ENCODE assay signal across 12 cellular contexts in genomic region chr22:36397081-36397766, GRCh38. TPM values are rescaled to one million over a fixed set of nuclear protein-coding genes. Genes with fewer than 3 reads are reported as not detected.
DNase-seq lines count a peak whose midpoint lies in the region; ATAC-seq and TF ChIP-seq lines count a peak whose summit lies in the region.
"Had no signal": no experiment of that assay in that cellular context is flagged by ENCODE, and none has a peak within 500 bp of the region (broad histone marks: within the 10 kb centered on the region; RNA-seq: fewer than 3 reads in every experiment).

No MANE protein-coding gene starts in this region.

- WGBS in endodermal cell (ENCODE audit: insufficient coverage in 1 of 2, insufficient read length in 1 of 2), 2 experiments, result 81 to 85% methylated on average over 6 to 8 of the region's 8 CpGs

- POLR2A ChIA-PET in naive thymus-derived CD8-positive, alpha-beta T cell (lab: Charles Lee), result interaction anchor here (1.2 to 1.3 kb wide), 4 partner anchors 8 to 13 kb away, joined by 3 to 10 read pairs (median 6); partner anchors contain the start of gene MYH9

- H3K4me1 Mint-ChIP-seq in CD14-positive monocyte, result peaks cover 79% of the 10 kb centered on the region
- peaks cover 10% of the 10 kb centered on the region for H3K4me1 Mint-ChIP-seq in endodermal cell
- H3K4me1 Mint-ChIP-seq in natural killer cell treated with Interleukin-12 subunit alpha and Interleukin-12 subunit beta and Interleukin-15 and Interleukin-18, amount 100 ng/mL, for 72 hours (ENCODE audit: low read depth in 2 of 2), result peaks cover 20 to 25% of the 10 kb centered on the region in 2 donors
- peaks cover 21 to 46% (median 38%) of the 10 kb centered on the region in 4 donors for H3K4me1 Mint-ChIP-seq in naive thymus-derived CD8-positive, alpha-beta T cell

- DNase-seq in CD14-positive monocyte (ENCODE audit: low spot score) (no peak), M059J (ENCODE audit: low read depth) (peak; percentile 71), endodermal cell (no peak), NCI-H146 (lab: John Stamatoyannopoulos, UW) (no peak), NCI-H2171 (lab: John Stamatoyannopoulos, UW) (no peak)
- no peak for DNase-seq in natural killer cell treated with Interleukin-12 subunit alpha and Interleukin-12 subunit beta and Interleukin-15 and Interleukin-18, amount 100 ng/mL, for 72 hours (ENCODE audit: low spot score)
- no peak for DNase-seq in naive thymus-derived CD8-positive, alpha-beta T cell
- no peak for DNase-seq in central memory CD4-positive, alpha-beta T cell
- DNase-seq: foreskin melanocyte, MG63, midbrain, NCI-H526 had no signal

- H3K27me3 Mint-ChIP-seq in CD14-positive monocyte (ENCODE audit: low read depth in 3 of 3) (peaks cover 0 to 3% (median 0%) of the 10 kb centered on the region in 3 donors), endodermal cell (ENCODE audit: insufficient read depth) (no peaks in the 10 kb centered on the region)
- H3K27me3 Mint-ChIP-seq in natural killer cell treated with Interleukin-12 subunit alpha and Interleukin-12 subunit beta and Interleukin-15 and Interleukin-18, amount 100 ng/mL, for 72 hours, result no peaks in the 10 kb centered on the region
- no peaks in the 10 kb centered on the region for H3K27me3 Mint-ChIP-seq in naive thymus-derived CD8-positive, alpha-beta T cell

- H3K36me3 ChIP-seq in endodermal cell (ENCODE audit: control insufficient read depth, insufficient read depth, low read length), result no peaks in the 10 kb centered on the region
- H3K36me3 ChIP-seq: MG63 had no signal

- H3K36me3 Mint-ChIP-seq in CD14-positive monocyte (peaks cover 5 to 9% of the 10 kb centered on the region in 2 donors), endodermal cell (ENCODE audit: low read depth) (no peaks in the 10 kb centered on the region)
- no peaks in the 10 kb centered on the region for H3K36me3 Mint-ChIP-seq in natural killer cell treated with Interleukin-12 subunit alpha and Interleukin-12 subunit beta and Interleukin-15 and Interleukin-18, amount 100 ng/mL, for 72 hours
- H3K36me3 Mint-ChIP-seq in naive thymus-derived CD8-positive, alpha-beta T cell, result no peaks in the 10 kb centered on the region

- H3K27ac Mint-ChIP-seq in CD14-positive monocyte (peak overlapping the region in 6 of 7 donors; percentile 14 to 81 (median 25)), endodermal cell (peak overlapping the region; percentile 41)
- peak overlapping the region; percentile 30 to 52 for H3K27ac Mint-ChIP-seq in natural killer cell treated with Interleukin-12 subunit alpha and Interleukin-12 subunit beta and Interleukin-15 and Interleukin-18, amount 100 ng/mL, for 72 hours
- H3K27ac Mint-ChIP-seq in naive thymus-derived CD8-positive, alpha-beta T cell, result peak overlapping the region in 5 of 10 donors; percentile 6 to 69 (median 57)

- H3K27ac ChIP-seq in endodermal cell (ENCODE audit: low read depth, low read length), result no peak overlapping the region

- no peak overlapping the region for H3K9ac ChIP-seq in endodermal cell (ENCODE audit: extremely low read depth, low read length, poor library complexity, severe bottlenecking)

- no peaks in the 10 kb centered on the region for H3K4me1 ChIP-seq in endodermal cell (ENCODE audit: control insufficient read depth, insufficient read depth, low read length)

- H3K9me3 Mint-ChIP-seq in CD14-positive monocyte (peaks cover 0 to 2% (median 0%) of the 10 kb centered on the region in 7 donors), endodermal cell (no peaks in the 10 kb centered on the region)
- no peaks in the 10 kb centered on the region for H3K9me3 Mint-ChIP-seq in natural killer cell treated with Interleukin-12 subunit alpha and Interleukin-12 subunit beta and Interleukin-15 and Interleukin-18, amount 100 ng/mL, for 72 hours
- no peaks in the 10 kb centered on the region for H3K9me3 Mint-ChIP-seq in naive thymus-derived CD8-positive, alpha-beta T cell

- H3K4me3 Mint-ChIP-seq in CD14-positive monocyte (no peak overlapping the region), endodermal cell (no peak overlapping the region)
- H3K4me3 Mint-ChIP-seq in natural killer cell treated with Interleukin-12 subunit alpha and Interleukin-12 subunit beta and Interleukin-15 and Interleukin-18, amount 100 ng/mL, for 72 hours, result no peak overlapping the region
- no peak overlapping the region for H3K4me3 Mint-ChIP-seq in naive thymus-derived CD8-positive, alpha-beta T cell

- intact Hi-C loops in CD14-positive monocyte (cut with micrococcal nuclease), result loop anchor here in 1 of 2 donors (5.0 kb wide), 1 partner anchor 50 kb away; no protein-coding TSS in a partner anchor

- no peaks in the 10 kb centered on the region for H3K27me3 ChIP-seq in endodermal cell (ENCODE audit: control insufficient read depth, insufficient read depth, low read length, poor library complexity, severe bottlenecking)
- H3K27me3 ChIP-seq: MG63 had no signal

- no peaks in the 10 kb centered on the region for H3K9me3 ChIP-seq in endodermal cell (ENCODE audit: control insufficient read depth, low read length)
- H3K9me3 ChIP-seq: MG63 had no signal

- ATAC-seq in natural killer cell treated with Interleukin-12 subunit alpha and Interleukin-12 subunit beta and Interleukin-15 and Interleukin-18, amount 100 ng/mL, for 72 hours, result no peak
- no peak for ATAC-seq in naive thymus-derived CD8-positive, alpha-beta T cell

- no peak overlapping the region for H3K4me3 ChIP-seq in endodermal cell (ENCODE audit: low read length)
- H3K4me3 ChIP-seq: MG63 had no signal

- TF ChIP-seq CTCF in CD14-positive monocyte (IDR thresholded peaks at IDR 0.05) (no peak), endodermal cell (conservative IDR thresholded peaks at IDR 0.05) (no peak)

RNA-seq across cellular contexts. Expression of gene MYH9, which starts 9.5 kb away (rescaled TPM):
- polyA plus RNA-seq in CD14-positive monocyte, result 10 to 100 TPM; 35.6 to 79.5 TPM
- total RNA-seq in M059J (2014; rRNA removed; shearing (Covaris generic)), result 151 and 320 TPM in 2 replicates
- 100 to 1,000 TPM; 270 to 288 TPM for total RNA-seq in endodermal cell
- 131 TPM for polyA plus RNA-seq in endodermal cell (2013, experiment 1 of 2)
- polyA plus RNA-seq in endodermal cell (2013, experiment 2 of 2), result 136 TPM
- total RNA-seq in natural killer cell treated with Interleukin-12 subunit alpha and Interleukin-12 subunit beta and Interleukin-15 and Interleukin-18, amount 100 ng/mL, for 72 hours, result 100 to 1,000 TPM; 623 to 642 TPM
- total RNA-seq in naive thymus-derived CD8-positive, alpha-beta T cell, result 100 to 1,000 TPM; 711 to 718 TPM
- 100 to 1,000 TPM in 2 of 3 donors, 10 to 100 TPM in 1; 51.2 to 389 (median 105) TPM for polyA plus RNA-seq in naive thymus-derived CD8-positive, alpha-beta T cell
